ENCODE assay signal across 1 cellular context in the genomic region with DNA sequence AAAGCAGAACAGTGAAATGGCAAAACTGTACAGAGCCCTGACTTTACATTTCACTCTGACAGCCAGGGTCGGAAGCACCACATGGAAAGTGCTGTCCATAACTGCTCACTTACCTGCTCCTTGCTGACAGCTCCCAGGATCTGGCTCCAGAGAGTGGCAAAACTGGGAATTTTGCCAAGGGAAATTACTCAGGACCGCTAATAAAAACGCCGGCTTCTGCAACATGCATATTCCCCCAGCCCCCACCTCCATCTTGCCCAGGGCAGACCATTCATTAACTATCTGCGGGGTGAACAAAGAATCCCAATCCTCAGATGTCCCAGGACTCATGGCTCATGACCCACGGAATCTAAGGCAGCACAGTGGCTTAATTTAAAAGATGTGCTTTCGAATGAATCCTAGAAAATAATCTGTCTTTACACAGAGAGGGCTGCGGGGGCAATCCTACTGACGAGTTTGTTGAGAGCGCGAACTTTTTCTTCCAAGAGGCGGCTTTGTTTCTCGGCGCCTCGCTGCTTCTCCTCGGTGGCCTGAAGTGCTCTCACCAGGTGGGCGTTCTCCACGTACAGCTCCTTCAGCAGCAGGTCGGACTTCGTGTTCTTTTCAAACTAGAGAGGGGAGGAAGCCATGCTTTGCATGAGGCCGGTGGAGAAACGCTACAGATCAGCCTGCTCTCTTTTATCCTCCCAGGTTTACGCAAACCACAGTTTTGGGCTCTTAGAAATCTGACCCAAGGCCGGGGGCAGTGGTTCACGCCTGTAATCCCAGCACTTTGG.
TF ChIP-seq lines count a peak whose summit lies in the region.

No MANE protein-coding gene starts in this region.

TF ChIP-seq in HCT116, 20 proteins besides CTCF, POLR2A, EP300 and RAD21 (continued from another document):
- TF ChIP-seq, protein P1, sequence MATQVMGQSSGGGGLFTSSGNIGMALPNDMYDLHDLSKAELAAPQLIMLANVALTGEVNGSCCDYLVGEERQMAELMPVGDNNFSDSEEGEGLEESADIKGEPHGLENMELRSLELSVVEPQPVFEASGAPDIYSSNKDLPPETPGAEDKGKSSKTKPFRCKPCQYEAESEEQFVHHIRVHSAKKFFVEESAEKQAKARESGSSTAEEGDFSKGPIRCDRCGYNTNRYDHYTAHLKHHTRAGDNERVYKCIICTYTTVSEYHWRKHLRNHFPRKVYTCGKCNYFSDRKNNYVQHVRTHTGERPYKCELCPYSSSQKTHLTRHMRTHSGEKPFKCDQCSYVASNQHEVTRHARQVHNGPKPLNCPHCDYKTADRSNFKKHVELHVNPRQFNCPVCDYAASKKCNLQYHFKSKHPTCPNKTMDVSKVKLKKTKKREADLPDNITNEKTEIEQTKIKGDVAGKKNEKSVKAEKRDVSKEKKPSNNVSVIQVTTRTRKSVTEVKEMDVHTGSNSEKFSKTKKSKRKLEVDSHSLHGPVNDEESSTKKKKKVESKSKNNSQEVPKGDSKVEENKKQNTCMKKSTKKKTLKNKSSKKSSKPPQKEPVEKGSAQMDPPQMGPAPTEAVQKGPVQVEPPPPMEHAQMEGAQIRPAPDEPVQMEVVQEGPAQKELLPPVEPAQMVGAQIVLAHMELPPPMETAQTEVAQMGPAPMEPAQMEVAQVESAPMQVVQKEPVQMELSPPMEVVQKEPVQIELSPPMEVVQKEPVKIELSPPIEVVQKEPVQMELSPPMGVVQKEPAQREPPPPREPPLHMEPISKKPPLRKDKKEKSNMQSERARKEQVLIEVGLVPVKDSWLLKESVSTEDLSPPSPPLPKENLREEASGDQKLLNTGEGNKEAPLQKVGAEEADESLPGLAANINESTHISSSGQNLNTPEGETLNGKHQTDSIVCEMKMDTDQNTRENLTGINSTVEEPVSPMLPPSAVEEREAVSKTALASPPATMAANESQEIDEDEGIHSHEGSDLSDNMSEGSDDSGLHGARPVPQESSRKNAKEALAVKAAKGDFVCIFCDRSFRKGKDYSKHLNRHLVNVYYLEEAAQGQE (IDR thresholded peaks at IDR 0.05; ENCODE audit: low read depth) = no peak
- TF ChIP-seq JUND (IDR thresholded peaks at IDR 0.05) (no peak), SRF (IDR thresholded peaks at IDR 0.05; ENCODE audit: low read depth) (no peak), FOSL1 (IDR thresholded peaks at IDR 0.05; ENCODE audit: low read depth) (no peak), ZFX (IDR thresholded peaks at IDR 0.05) (no peak), TCF7L2 (IDR thresholded peaks at IDR 0.05; ENCODE audit: borderline replicate concordance, extremely low read depth, insufficient read depth, insufficient read length) (no peak), CBX3 (IDR thresholded peaks at IDR 0.05; ENCODE audit: low read depth) (no peak), EZH2phosphoT487 (IDR thresholded peaks at IDR 0.05; ENCODE audit: borderline replicate concordance) (no peak), POLR2AphosphoS5 (IDR thresholded peaks at IDR 0.05; ENCODE audit: low read depth, low read length) (no peak)
- TF ChIP-seq, protein P2, sequence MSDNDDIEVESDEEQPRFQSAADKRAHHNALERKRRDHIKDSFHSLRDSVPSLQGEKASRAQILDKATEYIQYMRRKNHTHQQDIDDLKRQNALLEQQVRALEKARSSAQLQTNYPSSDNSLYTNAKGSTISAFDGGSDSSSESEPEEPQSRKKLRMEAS (IDR thresholded peaks at IDR 0.05) = no peak
